1 cellular context compared by ENCODE assay signal in genomic region chr2:125560855-125561254, GRCh38.
TF ChIP-seq lines count a peak whose summit lies in the region.

No MANE protein-coding gene starts in this region.

TF ChIP-seq in GM23338, 12 proteins besides CTCF, POLR2A, EP300 and RAD21 (continued from another document):
- no peak for TF ChIP-seq ZNF462 (CRISPR knock-in tag; IDR thresholded peaks at IDR 0.05)
- no peak for TF ChIP-seq ETS1 (IDR thresholded peaks at IDR 0.05)
- no peak for TF ChIP-seq REST (IDR thresholded peaks at IDR 0.05; ENCODE audit: unreplicated experiment)
- no peak for TF ChIP-seq EZH2phosphoT487 (IDR thresholded peaks at IDR 0.05; ENCODE audit: unreplicated experiment)
- TF ChIP-seq STAT1 (IDR thresholded peaks at IDR 0.05; ENCODE audit: unreplicated experiment) = no peak
- no peak for TF ChIP-seq ZNF114 (CRISPR knock-in tag; IDR thresholded peaks at IDR 0.05)
- no peak for TF ChIP-seq JUNB (IDR thresholded peaks at IDR 0.05; ENCODE audit: unreplicated experiment)
- TF ChIP-seq NANOG (IDR thresholded peaks at IDR 0.05; ENCODE audit: borderline replicate concordance) = no peak
- TF ChIP-seq EZH2 (IDR thresholded peaks at IDR 0.05; ENCODE audit: low read depth, unreplicated experiment) = no peak
- no peak for TF ChIP-seq CREB1 (CRISPR knock-in tag; IDR thresholded peaks at IDR 0.05; ENCODE audit: low read depth)
- TF ChIP-seq ZNF331 (CRISPR knock-in tag; IDR thresholded peaks at IDR 0.05; ENCODE audit: low read depth) = no peak
